Comparison of ENCODE assay signal across 22 cellular contexts in the genomic region with DNA sequence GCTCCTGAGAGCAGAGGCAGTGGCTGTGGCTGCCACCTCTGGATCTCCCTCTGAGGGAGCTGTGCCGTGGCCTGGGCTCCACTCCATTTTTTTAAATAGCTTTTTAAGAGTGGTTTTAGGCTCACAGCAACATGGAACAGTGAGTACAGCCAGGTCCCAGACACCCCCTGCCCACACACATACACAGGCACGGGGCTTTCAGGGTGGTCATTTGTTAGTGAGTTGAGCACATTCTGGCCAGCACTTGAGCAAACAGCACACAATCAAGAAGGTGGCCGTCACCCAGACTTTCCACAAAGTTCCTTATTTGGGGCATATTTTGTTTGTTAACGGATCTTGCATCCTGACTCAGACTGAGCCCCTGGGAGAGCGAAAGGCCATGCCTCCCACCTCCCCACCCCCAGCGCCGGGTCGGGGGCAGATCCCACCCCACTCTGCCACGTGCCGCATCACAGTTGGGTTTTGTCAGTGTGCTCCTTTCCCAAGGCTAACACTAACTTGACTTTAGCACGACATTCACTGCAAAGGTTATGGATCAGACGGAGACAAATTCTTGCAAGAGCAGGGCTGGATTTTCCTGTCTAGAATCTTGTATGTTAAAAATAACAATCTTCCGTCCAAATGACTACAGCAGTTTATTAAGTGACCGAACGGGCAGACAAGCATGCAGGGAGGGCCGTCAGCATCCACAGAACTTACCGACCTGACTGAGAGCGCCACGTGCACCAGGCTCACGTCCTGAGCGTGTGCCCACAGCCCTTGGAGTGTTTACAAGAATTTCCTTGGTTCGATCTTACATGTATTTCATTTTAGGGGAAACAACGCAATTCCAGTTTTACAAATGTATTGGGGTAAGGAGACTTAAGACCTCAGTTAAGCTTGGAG.
DNase-seq lines count a peak whose midpoint lies in the region; ATAC-seq and TF ChIP-seq lines count a peak whose summit lies in the region.
"Had no signal": no experiment of that assay in that cellular context is flagged by ENCODE, and none has a peak within 500 bp of the region (broad histone marks: within the 10 kb centered on the region; RNA-seq: fewer than 3 reads in every experiment).

No MANE protein-coding gene starts in this region.

- H3K27ac ChIP-seq in liver (ENCODE audit: low read depth in 1 of 2, low read length in 2 of 2) = no peak overlapping the region
- H3K27ac ChIP-seq: 22Rv1, RWPE1 had no signal

- no peaks in the 10 kb centered on the region for H3K27me3 ChIP-seq in liver (ENCODE audit: control insufficient read depth in 4 of 4, insufficient read depth in 4 of 4, low read length in 3 of 4)

- intact Hi-C loops in natural killer cell (cut with micrococcal nuclease) = no loop called here

- peak; percentile 39 for DNase-seq in natural killer cell treated with Interleukin-12 subunit alpha and Interleukin-12 subunit beta and Interleukin-15 and Interleukin-18, amount 100 ng/mL, for 72 hours (ENCODE audit: low spot score)
- no peak for DNase-seq in natural killer cell
- DNase-seq in stimulated activated naive B cell treated with anti-CD40 and anti-IgM and Interleukin-4, amounts not matched to agents 10 μg/mL and 1 μg/mL and 100 μg/mL, for 72 hours = no peak
- no peak for DNase-seq in amniotic stem cell (lab: John Stamatoyannopoulos, UW)
- no peak for DNase-seq in endothelial cell (ENCODE audit: low spot score)
- DNase-seq in EL = no peak
- DNase-seq: CD8-positive, alpha-beta T cell; DND-41; GDM1; HCEC 1CT; MV-4-11; NCI-H1417; NCI-H187 treated with DMSO at 0.1 percent for 48 hours; NCI-H69; NK-92 treated with Interleukin-12 subunit alpha and Interleukin-12 subunit beta, amount 100 ng/mL, for 24 hours; OCI-M1 had no signal

- no peak for ATAC-seq in natural killer cell treated with Interleukin-12 subunit alpha and Interleukin-12 subunit beta and Interleukin-15 and Interleukin-18, amount 100 ng/mL, for 72 hours
- ATAC-seq in natural killer cell = no peak
- no peak for ATAC-seq in stimulated activated naive B cell treated with anti-CD40 and anti-IgM and Interleukin-4, amounts not matched to agents 10 μg/mL and 1 μg/mL and 100 μg/mL, for 72 hours (replicated peaks)
- no peak for ATAC-seq in GM19397 (IDR thresholded peaks at IDR 0.05; ENCODE audit: unreplicated experiment)
- ATAC-seq: CD8-positive, alpha-beta T cell; GM12878; K562 had no signal

- no peak for TF ChIP-seq RAD21 in liver (IDR thresholded peaks at IDR 0.05)

- H3K27me3 Mint-ChIP-seq in natural killer cell treated with Interleukin-12 subunit alpha and Interleukin-12 subunit beta and Interleukin-15 and Interleukin-18, amount 100 ng/mL, for 72 hours = peaks cover 0 to 2% of the 10 kb centered on the region in 2 donors
- H3K27me3 Mint-ChIP-seq in natural killer cell (ENCODE audit: low read depth in 2 of 2) (peaks cover 0 to 6% of the 10 kb centered on the region in 2 donors), endothelial cell (ENCODE audit: unreplicated experiment) (peaks cover 4% of the 10 kb centered on the region)
- H3K27me3 Mint-ChIP-seq in stimulated activated naive B cell treated with anti-CD40 and anti-IgM and Interleukin-4, amounts not matched to agents 10 μg/mL and 1 μg/mL and 100 μg/mL, for 72 hours = no peaks in the 10 kb centered on the region

- H3K9ac ChIP-seq in liver (ENCODE audit: low read depth in 1 of 2, low read length in 2 of 2) = no peak overlapping the region

- no peak overlapping the region for H3K4me3 Mint-ChIP-seq in natural killer cell treated with Interleukin-12 subunit alpha and Interleukin-12 subunit beta and Interleukin-15 and Interleukin-18, amount 100 ng/mL, for 72 hours
- H3K4me3 Mint-ChIP-seq in natural killer cell (no peak overlapping the region), endothelial cell (ENCODE audit: unreplicated experiment) (no peak overlapping the region)
- no peak overlapping the region for H3K4me3 Mint-ChIP-seq in stimulated activated naive B cell treated with anti-CD40 and anti-IgM and Interleukin-4, amounts not matched to agents 10 μg/mL and 1 μg/mL and 100 μg/mL, for 72 hours
- H3K4me3 Mint-ChIP-seq: CD8-positive, alpha-beta T cell had no signal

- no peak overlapping the region for H3K27ac Mint-ChIP-seq in natural killer cell treated with Interleukin-12 subunit alpha and Interleukin-12 subunit beta and Interleukin-15 and Interleukin-18, amount 100 ng/mL, for 72 hours
- H3K27ac Mint-ChIP-seq in natural killer cell = no peak overlapping the region
- H3K27ac Mint-ChIP-seq in stimulated activated naive B cell treated with anti-CD40 and anti-IgM and Interleukin-4, amounts not matched to agents 10 μg/mL and 1 μg/mL and 100 μg/mL, for 72 hours = peak overlapping the region; percentile 57
- H3K27ac Mint-ChIP-seq in endothelial cell (ENCODE audit: unreplicated experiment) = no peak overlapping the region
- H3K27ac Mint-ChIP-seq: CD8-positive, alpha-beta T cell had no signal

- TF ChIP-seq CTCF in natural killer cell (IDR thresholded peaks at IDR 0.05) (no peak), liver (IDR thresholded peaks at IDR 0.05; ENCODE audit: low read depth, low read length, missing input control) (no peak), endothelial cell (IDR thresholded peaks at IDR 0.05; ENCODE audit: unreplicated experiment) (no peak)

- 89% methylated on average over 23 of the region's 23 CpGs for WGBS in liver

- no peaks in the 10 kb centered on the region for H3K9me3 ChIP-seq in liver (ENCODE audit: control insufficient read depth in 4 of 4, low read length in 3 of 4)

- no peaks in the 10 kb centered on the region for H3K9me3 Mint-ChIP-seq in natural killer cell treated with Interleukin-12 subunit alpha and Interleukin-12 subunit beta and Interleukin-15 and Interleukin-18, amount 100 ng/mL, for 72 hours
- H3K9me3 Mint-ChIP-seq in natural killer cell (no peaks in the 10 kb centered on the region), endothelial cell (ENCODE audit: unreplicated experiment) (no peaks in the 10 kb centered on the region)
- peaks cover 0 to 2% of the 10 kb centered on the region in 2 donors for H3K9me3 Mint-ChIP-seq in stimulated activated naive B cell treated with anti-CD40 and anti-IgM and Interleukin-4, amounts not matched to agents 10 μg/mL and 1 μg/mL and 100 μg/mL, for 72 hours
- H3K9me3 Mint-ChIP-seq: CD8-positive, alpha-beta T cell had no signal

- H3K4me3 ChIP-seq in liver (ENCODE audit: low read depth in 1 of 3, low read length in 3 of 3) = no peak overlapping the region
- H3K4me3 ChIP-seq: GM12878, K562 had no signal

- H3K36me3 Mint-ChIP-seq in natural killer cell treated with Interleukin-12 subunit alpha and Interleukin-12 subunit beta and Interleukin-15 and Interleukin-18, amount 100 ng/mL, for 72 hours = no peaks in the 10 kb centered on the region
- no peaks in the 10 kb centered on the region for H3K36me3 Mint-ChIP-seq in natural killer cell
- no peaks in the 10 kb centered on the region for H3K36me3 Mint-ChIP-seq in stimulated activated naive B cell treated with anti-CD40 and anti-IgM and Interleukin-4, amounts not matched to agents 10 μg/mL and 1 μg/mL and 100 μg/mL, for 72 hours
- peaks cover 46% of the 10 kb centered on the region for H3K36me3 Mint-ChIP-seq in endothelial cell (ENCODE audit: low read depth, unreplicated experiment)
- H3K36me3 Mint-ChIP-seq: CD8-positive, alpha-beta T cell had no signal

- H3K36me3 ChIP-seq in liver (ENCODE audit: control insufficient read depth in 4 of 4, insufficient read depth in 3 of 4, low read depth in 1 of 4, low read length in 3 of 4) = no peaks in the 10 kb centered on the region

- H3K4me1 ChIP-seq in liver (ENCODE audit: control insufficient read depth in 4 of 4, insufficient read depth in 4 of 4, low read length in 3 of 4) = no peaks in the 10 kb centered on the region

- H3K4me1 Mint-ChIP-seq in natural killer cell treated with Interleukin-12 subunit alpha and Interleukin-12 subunit beta and Interleukin-15 and Interleukin-18, amount 100 ng/mL, for 72 hours (ENCODE audit: low read depth in 2 of 2) = no peaks in the 10 kb centered on the region
- H3K4me1 Mint-ChIP-seq in natural killer cell (no peaks in the 10 kb centered on the region), endothelial cell (ENCODE audit: unreplicated experiment) (no peaks in the 10 kb centered on the region)
- H3K4me1 Mint-ChIP-seq in stimulated activated naive B cell treated with anti-CD40 and anti-IgM and Interleukin-4, amounts not matched to agents 10 μg/mL and 1 μg/mL and 100 μg/mL, for 72 hours = no peaks in the 10 kb centered on the region

TF ChIP-seq in liver, 16 proteins besides CTCF, POLR2A, EP300 and RAD21:
- no peak for TF ChIP-seq HNF4G (IDR thresholded peaks at IDR 0.05)
- peak; percentile 63 for TF ChIP-seq NR2F2 (IDR thresholded peaks at IDR 0.05)
- TF ChIP-seq EGR1 (IDR thresholded peaks at IDR 0.05; ENCODE audit: low read depth in 2 of 2) = no peak
